14 cellular contexts compared by ENCODE assay signal in the genomic region with DNA sequence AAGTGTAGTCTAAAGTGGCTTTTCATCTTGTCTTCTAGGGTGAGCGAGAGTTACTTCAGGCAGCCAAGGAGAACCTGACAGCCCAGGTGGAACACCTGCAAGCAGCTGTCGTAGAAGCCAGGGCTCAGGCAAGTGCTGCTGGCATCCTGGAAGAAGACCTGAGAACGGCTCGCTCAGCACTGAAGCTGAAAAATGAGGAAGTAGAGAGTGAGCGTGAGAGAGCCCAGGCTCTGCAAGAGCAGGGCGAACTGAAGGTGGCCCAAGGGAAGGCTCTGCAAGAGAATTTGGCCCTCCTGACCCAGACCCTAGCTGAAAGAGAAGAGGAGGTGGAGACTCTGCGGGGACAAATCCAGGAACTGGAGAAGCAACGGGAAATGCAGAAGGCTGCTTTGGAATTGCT. TPM values are rescaled to one million over a fixed set of nuclear protein-coding genes. Genes with fewer than 3 reads are reported as not detected.
DNase-seq lines count a peak whose midpoint lies in the region; ATAC-seq and TF ChIP-seq lines count a peak whose summit lies in the region.
"Had no signal": no experiment of that assay in that cellular context is flagged by ENCODE, and none has a peak within 500 bp of the region (broad histone marks: within the 10 kb centered on the region; RNA-seq: fewer than 3 reads in every experiment).

No MANE protein-coding gene starts in this region.

- TF ChIP-seq CTCF in DOHH2 (IDR thresholded peaks at IDR 0.05; ENCODE audit: low read depth, low read length, poor library complexity, severe bottlenecking) (no peak), GM20000 (IDR thresholded peaks at IDR 0.05; ENCODE audit: extremely low read depth, missing control alignments) (no peak)

- H3K27ac Mint-ChIP-seq in IgD-negative memory B cell, result peak overlapping the region; percentile 32 to 55 (median 49)
- H3K27ac Mint-ChIP-seq in activated T-helper 17 cell treated with anti-CD3 and anti-CD28 coated beads, Interleukin-2, amount 50 U/mL, for 72 hours, result peak overlapping the region; percentile 21

- no peaks in the 10 kb centered on the region for H3K9me3 ChIP-seq in DOHH2 (ENCODE audit: control insufficient read depth, insufficient read depth, low read length)
- H3K9me3 ChIP-seq: BLaER1, gastroesophageal sphincter had no signal

- peaks cover 21% of the 10 kb centered on the region for H3K4me1 ChIP-seq in DOHH2 (ENCODE audit: control insufficient read depth, low read length)

- no peaks in the 10 kb centered on the region for H3K27me3 ChIP-seq in DOHH2 (ENCODE audit: control insufficient read depth, low read length)
- H3K27me3 ChIP-seq: BLaER1, gastroesophageal sphincter had no signal

- H4K20me1 ChIP-seq in DOHH2 (ENCODE audit: control insufficient read depth, insufficient read depth, low read depth, low read length), result no peaks in the 10 kb centered on the region

- H3K27me3 Mint-ChIP-seq in IgD-negative memory B cell, result peaks cover 2% of the 10 kb centered on the region
- H3K27me3 Mint-ChIP-seq in activated T-helper 17 cell treated with anti-CD3 and anti-CD28 coated beads, Interleukin-2, amount 50 U/mL, for 72 hours, result no peaks in the 10 kb centered on the region

- H3K4me1 Mint-ChIP-seq in IgD-negative memory B cell, result peaks cover 34 to 36% (median 35%) of the 10 kb centered on the region in 3 donors
- peaks cover 30% of the 10 kb centered on the region for H3K4me1 Mint-ChIP-seq in activated T-helper 17 cell treated with anti-CD3 and anti-CD28 coated beads, Interleukin-2, amount 50 U/mL, for 72 hours

- H3K79me2 ChIP-seq in DOHH2 (ENCODE audit: control insufficient read depth, low read length), result no peaks in the 10 kb centered on the region

- DNase-seq in GM20000 (ENCODE audit: low spot score) (peak; percentile 67), NCI-H526 treated with DMSO at 0.1 percent for 48 hours (lab: John Stamatoyannopoulos, UW) (no peak), hypothalamus (lab: John Stamatoyannopoulos, UW) (no peak), NCI-H187 treated with DMSO at 0.1 percent for 48 hours (lab: John Stamatoyannopoulos, UW) (no peak)
- no peak for DNase-seq in stimulated activated CD4-positive, alpha-beta T cell treated with anti-CD3 and anti-CD28 coated beads, Interleukin-2, amount 100 ng/mL, for 48 hours
- DNase-seq: activated effector memory CD4-positive, alpha-beta T cell treated with anti-CD3 and anti-CD28 coated beads, Interleukin-2, amount 50 U/mL, for 16 hours; NCI-H510A treated with DMSO at 0.1 percent for 48 hours had no signal

- no peaks in the 10 kb centered on the region for H3K9me3 Mint-ChIP-seq in IgD-negative memory B cell
- no peaks in the 10 kb centered on the region for H3K9me3 Mint-ChIP-seq in activated T-helper 17 cell treated with anti-CD3 and anti-CD28 coated beads, Interleukin-2, amount 50 U/mL, for 72 hours

- H3K36me3 ChIP-seq in DOHH2 (ENCODE audit: control insufficient read depth, low read length), result peaks cover 77% of the 10 kb centered on the region

- H3K4me3 ChIP-seq in DOHH2 (ENCODE audit: low read length), result no peak overlapping the region
- H3K4me3 ChIP-seq: BLaER1, gastroesophageal sphincter had no signal

- H3K27ac ChIP-seq in DOHH2 (ENCODE audit: low read depth, low read length), result peak overlapping the region; percentile 17; the same call in 1 of the 2 replicates
- H3K27ac ChIP-seq: BLaER1, gastroesophageal sphincter, VCaP had no signal

- no peaks in the 10 kb centered on the region for H3K9me2 ChIP-seq in DOHH2 (replicated peaks; ENCODE audit: control insufficient read depth, low read length)

- H3K36me3 Mint-ChIP-seq in IgD-negative memory B cell, result peaks cover 7% of the 10 kb centered on the region
- H3K36me3 Mint-ChIP-seq in activated T-helper 17 cell treated with anti-CD3 and anti-CD28 coated beads, Interleukin-2, amount 50 U/mL, for 72 hours (ENCODE audit: low read depth), result peaks cover 100% of the 10 kb centered on the region

- peak overlapping the region in 3 of 4 donors; percentile 2 to 89 (median 82) for H3K4me3 Mint-ChIP-seq in IgD-negative memory B cell
- H3K4me3 Mint-ChIP-seq in activated T-helper 17 cell treated with anti-CD3 and anti-CD28 coated beads, Interleukin-2, amount 50 U/mL, for 72 hours, result no peak overlapping the region

- H3K4me2 ChIP-seq in DOHH2 (ENCODE audit: low read length), result peak overlapping the region; percentile 39
- H3K4me2 ChIP-seq: BLaER1 had no signal

- ATAC-seq in activated T-helper 17 cell treated with anti-CD3 and anti-CD28 coated beads, Interleukin-2, amount 50 U/mL, for 72 hours (replicated peaks), result no peak
- ATAC-seq: gastroesophageal sphincter had no signal

- no peaks in the 10 kb centered on the region; the same call in 1 of the 2 replicates for H3F3A ChIP-seq in DOHH2 (ENCODE audit: control insufficient read depth, insufficient read depth)

RNA-seq across cellular contexts. Expression of gene C20orf173, which starts 27.1 kb away (rescaled TPM):
- polyA plus RNA-seq in IgD-negative memory B cell, result not detected
- not detected for total RNA-seq in activated T-helper 17 cell treated with anti-CD3 and anti-CD28 coated beads, Interleukin-2, amount 50 U/mL, for 72 hours
- total RNA-seq: gastroesophageal sphincter, LHCN-M2 had no signal

RNA-seq across cellular contexts. Expression of gene ERGIC3, which starts 39.5 kb away (rescaled TPM):
- polyA plus RNA-seq in IgD-negative memory B cell, result 119 TPM
- 100 to 1,000 TPM; 133 to 142 TPM for total RNA-seq in activated T-helper 17 cell treated with anti-CD3 and anti-CD28 coated beads, Interleukin-2, amount 50 U/mL, for 72 hours

RNA-seq across cellular contexts. Expression of gene CEP250, which starts 47.0 kb away (rescaled TPM):
- polyA plus RNA-seq in IgD-negative memory B cell, result 23.1 TPM
- 10 to 100 TPM; 77.8 to 88.3 TPM for total RNA-seq in activated T-helper 17 cell treated with anti-CD3 and anti-CD28 coated beads, Interleukin-2, amount 50 U/mL, for 72 hours
